ENCODE assay signal across 8 cellular contexts in the genomic region with DNA sequence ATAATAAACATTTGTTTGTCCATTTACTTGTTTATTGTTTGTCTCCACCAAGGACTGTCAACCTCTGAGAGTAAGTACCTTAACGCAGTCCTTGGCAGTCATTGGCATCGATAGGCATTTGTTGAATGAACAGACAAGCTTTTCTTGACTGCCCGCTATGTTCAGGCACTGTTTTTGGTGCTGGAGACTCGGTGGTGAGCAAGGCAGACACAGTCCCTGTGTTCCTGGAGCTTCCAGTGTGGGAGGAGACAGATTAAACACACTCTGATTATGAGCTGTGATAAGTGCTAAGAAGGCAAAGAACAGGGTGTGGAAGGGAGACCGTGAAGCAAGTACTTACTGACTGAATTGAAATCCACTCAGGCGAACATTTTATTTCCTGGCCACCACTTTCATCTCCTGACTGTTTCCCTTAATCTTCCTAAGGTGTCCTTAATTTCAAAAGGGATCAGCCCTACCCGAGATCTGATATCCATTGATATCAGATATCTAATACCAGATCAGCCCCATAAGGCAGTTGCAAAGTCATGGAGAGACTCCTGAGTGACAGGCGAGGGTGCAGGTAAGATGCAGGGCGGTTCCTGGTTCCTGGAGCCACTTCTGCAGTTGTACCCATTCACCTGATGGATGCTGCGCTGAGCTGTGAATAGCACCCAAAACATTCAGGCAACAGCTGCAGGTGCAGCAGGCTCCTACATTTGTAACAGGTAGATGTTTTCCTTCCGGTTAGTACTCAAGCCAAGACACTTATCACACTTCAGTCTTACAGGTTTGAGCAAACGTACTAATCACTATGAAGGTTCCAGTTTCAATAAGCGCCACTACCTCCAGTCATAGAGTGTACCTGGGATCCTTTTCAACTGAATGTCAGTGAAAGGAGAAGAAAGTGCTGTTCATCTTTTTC. TPM values are rescaled to one million over a fixed set of nuclear protein-coding genes. Genes with fewer than 3 reads are reported as not detected.
DNase-seq lines count a peak whose midpoint lies in the region; ATAC-seq and TF ChIP-seq lines count a peak whose summit lies in the region.

No MANE protein-coding gene starts in this region.

- intact Hi-C loops in vagina (cut with DNase I): no loop called here

- DNase-seq in activated CD4-positive, alpha-beta T cell treated with anti-CD3 and anti-CD28 coated beads for 48 hours: peak; percentile 61
- no peak for DNase-seq in activated CD4-positive, alpha-beta T cell treated with anti-CD3 and anti-CD28 coated beads for 1 hour
- DNase-seq in NCI-H2029 treated with DMSO at 0.1 percent for 48 hours (lab: John Stamatoyannopoulos, UW): peak; percentile 22
- DNase-seq in brain microvascular endothelial cell: no peak
- DNase-seq in mesenteric fat pad (ENCODE audit: low spot score): peak; percentile 53
- no peak for DNase-seq in vagina (ENCODE audit: extremely low spot score in 2 of 2)
- DNase-seq in NCI-H1436 treated with DMSO at 0.1 percent for 48 hours (lab: John Stamatoyannopoulos, UW): no peak

- no peak overlapping the region for H3K27ac ChIP-seq in brain microvascular endothelial cell
- H3K27ac ChIP-seq in vagina: no peak overlapping the region

- no peaks in the 10 kb centered on the region for H3K27me3 ChIP-seq in brain microvascular endothelial cell (replicated peaks)
- H3K27me3 ChIP-seq in vagina: no peaks in the 10 kb centered on the region

- H3K9me3 ChIP-seq in vagina: no peaks in the 10 kb centered on the region

- H3K4me3 ChIP-seq in brain microvascular endothelial cell (ENCODE audit: low read depth, low read length) (peak overlapping the region; percentile 95), vagina (peak overlapping the region; percentile 88 to 92)

- in situ Hi-C loops in brain microvascular endothelial cell (cut with HindIII; ENCODE audit: low pct_ligation_motif_present, low sequenced_read_pairs): no loop called here

- TF ChIP-seq CTCF in brain microvascular endothelial cell (IDR thresholded peaks at IDR 0.05; ENCODE audit: low read depth, low read length, missing control alignments): no peak
- TF ChIP-seq CTCF in vagina (IDR thresholded peaks at IDR 0.05): no peak

- H3K36me3 ChIP-seq in brain microvascular endothelial cell (replicated peaks): no peaks in the 10 kb centered on the region
- H3K36me3 ChIP-seq in vagina: no peaks in the 10 kb centered on the region

- H3K4me1 ChIP-seq in vagina: peaks cover 30% of the 10 kb centered on the region

- TF ChIP-seq POLR2A in vagina (IDR thresholded peaks at IDR 0.05): no peak

- ATAC-seq in GM19023 (IDR thresholded peaks at IDR 0.05; ENCODE audit: unreplicated experiment): no peak

RNA-seq across cellular contexts. Expression of a gene that starts 1.5 kb away (rescaled TPM):
- total RNA-seq in mesenteric fat pad (33.3 TPM), vagina (24.8 TPM)

RNA-seq across cellular contexts. Expression of a gene that starts 42.7 kb away (rescaled TPM):
- total RNA-seq in mesenteric fat pad (6.6 TPM), vagina (6.1 TPM)

RNA-seq across cellular contexts. Expression of a gene that starts 48.5 kb away (rescaled TPM):
- total RNA-seq in mesenteric fat pad (0.51 TPM), vagina (not detected)

Comparison
In these comparisons a context has a peak if more than half of its experiments do, and no peak if none do; other contexts are left out.
1. DNase-seq: peak in activated CD4-positive, alpha-beta T cell treated with anti-CD3 and anti-CD28 coated beads for 48 hours (single experiment), NCI-H2029 treated with DMSO at 0.1 percent for 48 hours (single experiment) and mesenteric fat pad (single experiment); none in activated CD4-positive, alpha-beta T cell treated with anti-CD3 and anti-CD28 coated beads for 1 hour (single experiment), brain microvascular endothelial cell (single experiment), vagina (0 of 2) and NCI-H1436 treated with DMSO at 0.1 percent for 48 hours (single experiment).